5 cellular contexts compared by ENCODE assay signal in genomic region chr2:130566165-130566564, GRCh38. TPM values are rescaled to one million over a fixed set of nuclear protein-coding genes. Genes with fewer than 3 reads are reported as not detected.
"Had no signal": no experiment of that assay in that cellular context is flagged by ENCODE, and none has a peak within 500 bp of the region (broad histone marks: within the 10 kb centered on the region; RNA-seq: fewer than 3 reads in every experiment).

No MANE protein-coding gene starts in this region.

RNA-seq across cellular contexts. Expression of gene CFC1, which starts 33.2 kb away (rescaled TPM):
- total RNA-seq: HepG2, HT-29, HT1080, IMR-90, K562 had no signal

RNA-seq across cellular contexts. Expression of gene POTEJ, which starts 45.1 kb away (rescaled TPM):
- total RNA-seq: HT-29, HT1080, IMR-90, K562 had no signal

RNA-seq across cellular contexts. Expression of gene CFC1B, which starts 45.1 kb away (rescaled TPM):
- total RNA-seq: HepG2, HT-29, HT1080, IMR-90, K562 had no signal

RNA-seq across cellular contexts. Expression of gene POTEI, which starts 57.0 kb away (rescaled TPM):
- total RNA-seq: IMR-90 had no signal
